14 cellular contexts compared by ENCODE assay signal in the genomic region with DNA sequence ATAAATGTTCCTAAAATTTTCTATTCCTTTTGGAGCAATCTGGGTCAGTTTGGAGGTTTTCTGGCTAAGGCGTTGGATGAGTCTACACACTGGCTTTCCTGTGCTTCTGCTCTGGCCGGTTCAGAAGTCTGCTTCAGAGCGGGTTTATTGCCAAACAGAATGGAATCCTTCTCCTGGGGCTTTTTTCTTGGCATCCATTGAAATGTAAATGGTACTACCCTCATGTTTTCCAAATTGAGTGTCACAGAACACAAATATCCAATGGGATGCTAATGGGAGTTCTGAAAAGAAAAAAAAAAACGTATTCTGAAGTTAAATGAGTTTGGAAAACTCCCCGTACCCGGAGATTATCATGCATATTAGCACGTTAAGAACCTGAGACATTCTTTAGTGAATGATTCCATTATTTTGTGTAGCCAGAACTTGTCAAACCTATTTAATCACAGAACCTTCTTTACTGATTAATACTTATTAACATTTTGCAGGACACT.
DNase-seq lines count a peak whose midpoint lies in the region; ATAC-seq and TF ChIP-seq lines count a peak whose summit lies in the region.
"Had no signal": no experiment of that assay in that cellular context is flagged by ENCODE, and none has a peak within 500 bp of the region (broad histone marks: within the 10 kb centered on the region; RNA-seq: fewer than 3 reads in every experiment).

No MANE protein-coding gene starts in this region.

- peak overlapping the region; percentile 34; the same call in 1 of the 2 replicates for H3K9ac ChIP-seq in HUES64 (ENCODE audit: low read depth, low read length)

- H3K4me1 ChIP-seq in HUES64 (ENCODE audit: insufficient read depth, low read length): peaks cover 19% of the 10 kb centered on the region
- H3K4me1 ChIP-seq: SJCRH30 had no signal

- H3K27ac ChIP-seq in HUES64 (ENCODE audit: low read depth, low read length): peak overlapping the region; percentile 98
- H3K27ac ChIP-seq: HL-60, SJCRH30 had no signal

- H3K36me3 ChIP-seq in HUES64 (ENCODE audit: insufficient read depth, low read length): no peaks in the 10 kb centered on the region
- H3K36me3 ChIP-seq: SJCRH30 had no signal

- TF ChIP-seq CTCF in fibroblast of the aortic adventitia (IDR thresholded peaks at IDR 0.05; ENCODE audit: insufficient read depth, low read length): no peak

- peaks cover 15% of the 10 kb centered on the region for H3K9me3 ChIP-seq in HUES64 (ENCODE audit: insufficient read depth, low read depth, low read length)
- H3K9me3 ChIP-seq: SJCRH30 had no signal

- H3K4me3 ChIP-seq in HUES64 (ENCODE audit: low read length) (peak overlapping the region; percentile 5; the same call in 1 of the 2 replicates), fibroblast of the aortic adventitia (ENCODE audit: low read depth, low read length) (no peak overlapping the region), skeletal muscle cell (ENCODE audit: low read depth, low read length) (no peak overlapping the region)
- H3K4me3 ChIP-seq: SJCRH30 had no signal

- no peaks in the 10 kb centered on the region for H3K27me3 ChIP-seq in HUES64 (ENCODE audit: insufficient read depth, low read length)
- H3K27me3 ChIP-seq: SJCRH30 had no signal

- ATAC-seq in GM18520 (IDR thresholded peaks at IDR 0.05; ENCODE audit: unreplicated experiment) (no peak), HG03196 (IDR thresholded peaks at IDR 0.05; ENCODE audit: unreplicated experiment) (no peak), GM18502 (IDR thresholded peaks at IDR 0.05; ENCODE audit: poor library complexity, unreplicated experiment) (no peak)

- DNase-seq in fibroblast of the aortic adventitia (ENCODE audit: low read depth) (peak; percentile 57), iPS-NIHi11 (ENCODE audit: low spot score) (peak; percentile 69), skeletal muscle cell (ENCODE audit: low read depth) (peak; percentile 12), HK-2 (ENCODE audit: unreplicated experiment) (no peak)
- DNase-seq: glutamatergic neuron, KBM-7, NCI-H2029 treated with DMSO at 0.1 percent for 48 hours, NCI-H524, SJCRH30 had no signal

- 18% methylated on average over 7 of the region's 7 CpGs for WGBS in HUES64
